Comparison of ENCODE assay signal across 1 cellular context in genomic region chr11:97764193-97764592, GRCh38.
TF ChIP-seq lines count a peak whose summit lies in the region.

No MANE protein-coding gene starts in this region.

TF ChIP-seq in neural cell, 6 proteins besides CTCF, POLR2A, EP300 and RAD21 (continued from another document):
- no peak for TF ChIP-seq REST (IDR thresholded peaks at IDR 0.05; ENCODE audit: borderline replicate concordance)
- TF ChIP-seq POLR2AphosphoS5 (IDR thresholded peaks at IDR 0.05), result no peak
- TF ChIP-seq EZH2 (IDR thresholded peaks at IDR 0.05; ENCODE audit: borderline replicate concordance, insufficient read depth, low read length, poor library complexity, severe bottlenecking), result no peak
- no peak for TF ChIP-seq TAF1 (IDR thresholded peaks at IDR 0.05; ENCODE audit: low read depth)
